ENCODE assay signal across 8 cellular contexts in the genomic region with DNA sequence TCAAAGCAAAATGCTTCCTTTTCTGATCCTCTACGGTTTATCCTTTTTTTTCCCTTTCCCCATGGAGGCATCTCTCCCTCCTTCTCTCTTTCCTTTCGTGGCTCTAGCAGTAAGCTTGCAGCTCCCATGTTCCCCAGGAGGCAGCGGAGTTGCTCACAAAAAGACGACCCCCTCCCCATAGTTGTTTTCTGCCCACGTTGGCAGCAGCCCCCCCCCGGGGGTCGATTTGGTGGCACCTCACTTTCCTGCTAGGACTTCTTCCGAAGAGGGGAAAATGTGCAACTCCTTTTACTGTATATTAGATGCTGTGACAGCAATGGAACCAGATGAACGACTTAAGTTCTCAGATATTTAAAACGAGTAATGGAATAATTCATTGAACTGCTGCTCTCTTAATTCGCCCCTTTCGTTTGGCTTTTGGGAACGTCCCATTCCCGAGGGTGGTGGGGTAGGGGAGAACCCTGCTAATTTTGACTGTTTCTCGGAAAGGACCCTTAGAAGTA. TPM values are rescaled to one million over a fixed set of nuclear protein-coding genes. Genes with fewer than 3 reads are reported as not detected.
A peak's percentile ranks its signal among the peaks of the same experiment; 100 is the strongest.
DNase-seq lines count a peak whose midpoint lies in the region; ATAC-seq, FAIRE-seq and TF ChIP-seq lines count a peak whose summit lies in the region.

No MANE protein-coding gene starts in this region.

- H3K27ac Mint-ChIP-seq in activated T-cell treated with anti-CD3 and anti-CD28 coated beads, Interleukin-2, amount 50 U/mL, for 72 hours, result peak overlapping the region; percentile 100

- no peak for TF ChIP-seq CTCF in pancreas (IDR thresholded peaks at IDR 0.05)

- no peak overlapping the region for H2AFZ ChIP-seq in Karpas-422 (ENCODE audit: low read length)

- ATAC-seq in GM19372 (IDR thresholded peaks at IDR 0.05; ENCODE audit: low read depth, unreplicated experiment), result peak; percentile 0
- ATAC-seq in activated T-cell treated with anti-CD3 and anti-CD28 coated beads, Interleukin-2, amount 50 U/mL, for 72 hours (replicated peaks in 1 of 2), result no peak
- peak in 3 of 4 donors; percentile 1 to 6 (median 5) for ATAC-seq in pancreas

- H3K4me3 Mint-ChIP-seq in activated T-cell treated with anti-CD3 and anti-CD28 coated beads, Interleukin-2, amount 50 U/mL, for 72 hours, result peak overlapping the region; percentile 89 to 100

- H3K27me3 ChIP-seq in Karpas-422 (ENCODE audit: low read length) (no peaks in the 10 kb centered on the region), pancreas (no peaks in the 10 kb centered on the region)

- H3K79me2 ChIP-seq in Karpas-422 (ENCODE audit: low read length), result peaks cover 58% of the 10 kb centered on the region

- intact Hi-C loops in pancreas (cut with DNase I), result no loop called here

- H3K36me3 ChIP-seq in Karpas-422 (ENCODE audit: insufficient read depth, low read length) (no peaks in the 10 kb centered on the region), pancreas (no peaks in the 10 kb centered on the region)

- H3K4me2 ChIP-seq in Karpas-422 (ENCODE audit: low read depth, low read length, poor library complexity, severe bottlenecking), result peak overlapping the region; percentile 86

- H3K27ac ChIP-seq in Karpas-422 (ENCODE audit: low read length) (peak overlapping the region; percentile 63), pancreas (peak overlapping the region; percentile 88 to 99 (median 94))

- DNase-seq in CD1c-positive myeloid dendritic cell (ENCODE audit: extremely low spot score) (peak; percentile 15), Karpas-422 (peak; percentile 50), globus pallidus (ENCODE audit: low spot score) (peak; percentile 49), pancreas (peak in 2 of 6 donors; percentile 22 to 42), T-helper 9 cell (no peak)
- peak in 1 of 2 donors; percentile 12 for DNase-seq in activated T-cell treated with anti-CD3 and anti-CD28 coated beads, Interleukin-2, amount 50 U/mL, for 72 hours
- no peak for DNase-seq in activated CD4-positive, CD25-positive, alpha-beta regulatory T cell treated with anti-CD3 and anti-CD28 coated beads, Interleukin-2, amount 50 U/mL, for 72 hours

- H3K4me1 ChIP-seq in Karpas-422 (ENCODE audit: low read length), result peaks cover 26% of the 10 kb centered on the region
- peaks cover 9 to 19% (median 12%) of the 10 kb centered on the region in 3 donors for H3K4me1 ChIP-seq in pancreas

- no peaks in the 10 kb centered on the region for H3K9me2 ChIP-seq in Karpas-422 (replicated peaks; ENCODE audit: insufficient read depth, low read length)

- H3K4me3 ChIP-seq in Karpas-422 (ENCODE audit: low read length) (peak overlapping the region; percentile 77), pancreas (peak overlapping the region; percentile 78 to 96 (median 89))

- no peaks in the 10 kb centered on the region for H3K9me3 ChIP-seq in Karpas-422 (ENCODE audit: low read length)
- H3K9me3 ChIP-seq in pancreas, result no peaks in the 10 kb centered on the region

- WGBS in pancreas, 2 donors, result 0 to 1% methylated on average over 15 of the region's 15 CpGs

- peaks cover 21% of the 10 kb centered on the region; the same call in 1 of the 2 replicates for H4K20me1 ChIP-seq in Karpas-422 (ENCODE audit: insufficient read depth, low read depth, low read length)

- no peak for FAIRE-seq in pancreas (lab: Jason Lieb, UNC)

- H3K27me3 Mint-ChIP-seq in activated T-cell treated with anti-CD3 and anti-CD28 coated beads, Interleukin-2, amount 50 U/mL, for 72 hours (ENCODE audit: low read depth), result no peaks in the 10 kb centered on the region

- H3K9ac ChIP-seq in Karpas-422 (ENCODE audit: low read length), result peak overlapping the region; percentile 81

- peaks cover 5 to 10% of the 10 kb centered on the region in 2 donors for H3K36me3 Mint-ChIP-seq in activated T-cell treated with anti-CD3 and anti-CD28 coated beads, Interleukin-2, amount 50 U/mL, for 72 hours (ENCODE audit: insufficient read depth in 2 of 2)

- H3K4me1 Mint-ChIP-seq in activated T-cell treated with anti-CD3 and anti-CD28 coated beads, Interleukin-2, amount 50 U/mL, for 72 hours (ENCODE audit: low read depth), result peaks cover 49% of the 10 kb centered on the region

- no peaks in the 10 kb centered on the region for H3K9me3 Mint-ChIP-seq in activated T-cell treated with anti-CD3 and anti-CD28 coated beads, Interleukin-2, amount 50 U/mL, for 72 hours

RNA-seq across cellular contexts. Expression of a gene that starts 0.8 kb away (rescaled TPM):
- 38.2 and 102 TPM in 2 replicates for total RNA-seq in Karpas-422 (2014; rRNA removed; shearing (Covaris generic); ENCODE audit: low replicate concordance)
- 100 to 1,000 TPM; 128 to 144 TPM for total RNA-seq in activated T-cell treated with anti-CD3 and anti-CD28 coated beads, Interleukin-2, amount 50 U/mL, for 72 hours
- total RNA-seq in pancreas, result 10 to 100 TPM; 40.3 to 97.9 (median 75.4) TPM
- polyA plus RNA-seq in pancreas, result 10 to 100 TPM; 10.8 to 30.6 TPM

Comparison
In these comparisons a context has a peak if more than half of its experiments do, and no peak if none do; other contexts are left out.
1. DNase-seq: peak in CD1c-positive myeloid dendritic cell (single experiment), Karpas-422 (single experiment) and globus pallidus (single experiment); none in T-helper 9 cell (single experiment) and activated CD4-positive, CD25-positive, alpha-beta regulatory T cell treated with anti-CD3 and anti-CD28 coated beads, Interleukin-2, amount 50 U/mL, for 72 hours (single experiment).
2. ATAC-seq: peak in GM19372 (single experiment) and pancreas (3 of 4); none in activated T-cell treated with anti-CD3 and anti-CD28 coated beads, Interleukin-2, amount 50 U/mL, for 72 hours (0 of 2).